Comparison of ENCODE assay signal across 35 cellular contexts in genomic region chr2:239089884-239090283, GRCh38.
"Had no signal": no experiment of that assay in that cellular context is flagged by ENCODE, and none has a peak within 500 bp of the region (broad histone marks: within the 10 kb centered on the region; RNA-seq: fewer than 3 reads in every experiment).

No MANE protein-coding gene starts in this region.

- H3K4me2 ChIP-seq: SK-N-SH had no signal

- H3K27me3 Mint-ChIP-seq: activated CD4-positive, alpha-beta memory T cell treated with anti-CD3 and anti-CD28 coated beads for 36 hours; activated T-helper 17 cell treated with anti-CD3 and anti-CD28 coated beads, Interleukin-2, amount 50 U/mL, for 72 hours had no signal

- ATAC-seq: activated naive CD4-positive, alpha-beta T cell treated with anti-CD3 and anti-CD28 coated beads, Interleukin-2, amount 50 U/mL, for 72 hours; activated T-cell treated with anti-CD3 and anti-CD28 coated beads, Interleukin-2, amount 50 U/mL, for 72 hours; activated T-helper 17 cell treated with anti-CD3 and anti-CD28 coated beads, Interleukin-2, amount 50 U/mL, for 72 hours; body of pancreas; Panc1 had no signal

- H3K4me3 ChIP-seq: adrenal gland, body of pancreas, breast epithelium, MG63, SJSA1 had no signal

- H3K4me1 Mint-ChIP-seq: activated T-helper 17 cell treated with anti-CD3 and anti-CD28 coated beads, Interleukin-2, amount 50 U/mL, for 72 hours had no signal

- H3K4me3 Mint-ChIP-seq: activated CD4-positive, alpha-beta memory T cell treated with anti-CD3 and anti-CD28 coated beads for 36 hours; activated T-cell treated with anti-CD3 and anti-CD28 coated beads, Interleukin-2, amount 50 U/mL, for 72 hours; activated T-helper 17 cell treated with anti-CD3 and anti-CD28 coated beads, Interleukin-2, amount 50 U/mL, for 72 hours; T-helper 1 cell treated with Interleukin-12 subunit alpha and Interleukin-12 subunit beta and Interleukin-4 antibody, amounts not matched to agents 30 μg/mL and 1 μg/mL, for 36 hours; T-helper 2 cell treated with Interferon-gamma antibody and Interleukin-4, amounts not matched to agents 5 μg/mL and 100 μg/mL, for 36 hours had no signal

- H3K9me3 Mint-ChIP-seq: activated CD4-positive, alpha-beta memory T cell treated with anti-CD3 and anti-CD28 coated beads for 36 hours; activated naive CD4-positive, alpha-beta T cell treated with anti-CD3 and anti-CD28 coated beads, Interleukin-2, amount 50 U/mL, for 72 hours; activated T-cell treated with anti-CD3 and anti-CD28 coated beads, Interleukin-2, amount 50 U/mL, for 72 hours; activated T-helper 17 cell treated with anti-CD3 and anti-CD28 coated beads, Interleukin-2, amount 50 U/mL, for 72 hours; T-helper 1 cell treated with Interleukin-12 subunit alpha and Interleukin-12 subunit beta and Interleukin-4 antibody, amounts not matched to agents 30 μg/mL and 1 μg/mL, for 36 hours; T-helper 2 cell treated with Interferon-gamma antibody and Interleukin-4, amounts not matched to agents 5 μg/mL and 100 μg/mL, for 36 hours had no signal

- H3K4me1 ChIP-seq: adrenal gland, body of pancreas, breast epithelium, SJSA1 had no signal

- H3K9me3 ChIP-seq: adrenal gland, body of pancreas, breast epithelium, MG63, SJSA1, SK-N-SH had no signal

- H3K9ac ChIP-seq: SK-N-SH had no signal

- H3K36me3 ChIP-seq: breast epithelium, MG63, SJSA1 had no signal

- FAIRE-seq: astrocyte, TTC549 had no signal

- H3K36me3 Mint-ChIP-seq: activated naive CD4-positive, alpha-beta T cell treated with anti-CD3 and anti-CD28 coated beads, Interleukin-2, amount 50 U/mL, for 72 hours had no signal

- H3K27me3 ChIP-seq: adrenal gland, body of pancreas, breast epithelium, MG63, SJSA1 had no signal

- H3K27ac ChIP-seq: adrenal gland, body of pancreas, breast epithelium, SJSA1 had no signal

- H3K27ac Mint-ChIP-seq: activated CD4-positive, alpha-beta memory T cell treated with anti-CD3 and anti-CD28 coated beads for 36 hours; activated T-cell treated with anti-CD3 and anti-CD28 coated beads, Interleukin-2, amount 50 U/mL, for 72 hours; activated T-helper 17 cell treated with anti-CD3 and anti-CD28 coated beads, Interleukin-2, amount 50 U/mL, for 72 hours; T-helper 1 cell treated with Interleukin-12 subunit alpha and Interleukin-12 subunit beta and Interleukin-4 antibody, amounts not matched to agents 30 μg/mL and 1 μg/mL, for 36 hours; T-helper 2 cell treated with Interferon-gamma antibody and Interleukin-4, amounts not matched to agents 5 μg/mL and 100 μg/mL, for 36 hours had no signal

- DNase-seq: activated CD4-positive, alpha-beta memory T cell treated with anti-CD3 and anti-CD28 coated beads for 36 hours; activated CD4-positive, alpha-beta T cell treated with anti-CD3 and anti-CD28 coated beads for 4 hours; activated CD4-positive, alpha-beta T cell treated with anti-CD3 and anti-CD28 coated beads, Interleukin-2, amount 50 U/mL, for 1 hour; activated CD8-positive, alpha-beta memory T cell treated with anti-CD3 and anti-CD28 coated beads, Interleukin-2, amount 50 U/mL, for 4 hours; activated effector memory CD4-positive, alpha-beta T cell treated with anti-CD3 and anti-CD28 coated beads, Interleukin-2, amount 50 U/mL, for 16 hours; activated naive CD4-positive, alpha-beta T cell treated with Interleukin-2 at 50 U/mL for 16 hours; activated T-cell treated with anti-CD3 and anti-CD28 coated beads for 4 hours; activated T-cell treated with anti-CD3 and anti-CD28 coated beads, Interleukin-2, amount 50 U/mL, for 72 hours; adrenal gland; body of pancreas; Kasumi-1; KG1; MG63; NCI-H1048; NCI-H1105 treated with DMSO at 0.1 percent for 48 hours; NCI-H1436; NCI-H1694; NCI-H1930; NCI-H2081 treated with DMSO at 0.1 percent for 48 hours; NCI-H226; NCI-H446 treated with DMSO at 0.1 percent for 48 hours; NCI-H524; NCI-H69; NCI-H82; SHP77 treated with DMSO at 0.1 percent for 48 hours; SK-N-SH had no signal
